In genomic region chr1:59178339-59178744, GRCh38 we compare ENCODE assay signal across 13 cellular contexts.
DNase-seq lines count a peak whose midpoint lies in the region; ATAC-seq and TF ChIP-seq lines count a peak whose summit lies in the region.
"Had no signal": no experiment of that assay in that cellular context is flagged by ENCODE, and none has a peak within 500 bp of the region (broad histone marks: within the 10 kb centered on the region; RNA-seq: fewer than 3 reads in every experiment).

No MANE protein-coding gene starts in this region.

- peaks cover 5% of the 10 kb centered on the region; the same call in 2 of the 3 replicates for H3K9me3 Mint-ChIP-seq in GM23338

- H3K27ac ChIP-seq in GM23338 (ENCODE audit: low read depth), result no peak overlapping the region
- no peak overlapping the region for H3K27ac ChIP-seq in body of pancreas
- peak overlapping the region in 1 of 2 donors; percentile 56 for H3K27ac ChIP-seq in right atrium auricular region
- H3K27ac ChIP-seq in gastrocnemius medialis, result peak overlapping the region in 3 of 4 donors; percentile 37 to 53 (median 51)
- H3K27ac ChIP-seq: BLaER1 had no signal

- 0 out of 2 replicates have a peak overlapping the region, but pooled peaks have one; percentile 81 for H2AFZ ChIP-seq in GM23338

- no peak overlapping the region for H3K4me3 Mint-ChIP-seq in GM23338
- H3K4me3 Mint-ChIP-seq: naive thymus-derived CD8-positive, alpha-beta T cell had no signal

- peaks cover 8% of the 10 kb centered on the region; the same call in 1 of the 3 replicates for H3K36me3 Mint-ChIP-seq in GM23338 (ENCODE audit: low read depth)
- H3K36me3 Mint-ChIP-seq: naive thymus-derived CD8-positive, alpha-beta T cell had no signal

- peaks cover 9% of the 10 kb centered on the region for H3K4me1 ChIP-seq in GM23338 (ENCODE audit: insufficient read depth)
- peaks cover 7% of the 10 kb centered on the region for H3K4me1 ChIP-seq in body of pancreas
- H3K4me1 ChIP-seq in right atrium auricular region, result peaks cover 0 to 17% of the 10 kb centered on the region in 2 donors
- H3K4me1 ChIP-seq in gastrocnemius medialis, result no peaks in the 10 kb centered on the region

- DNase-seq in GM23338 (ENCODE audit: low spot score) (no peak), body of pancreas (peak in 3 of 4 donors; percentile 13 to 48 (median 23)), right atrium auricular region (ENCODE audit: low spot score) (peak; percentile 75), gastrocnemius medialis (peak; percentile 27 to 43)
- DNase-seq: activated CD8-positive, alpha-beta memory T cell treated with anti-CD3 and anti-CD28 coated beads, Interleukin-2, amount 50 U/mL, for 48 hours; naive thymus-derived CD8-positive, alpha-beta T cell; NCI-H2227 treated with DMSO at 0.1 percent for 48 hours; stimulated activated CD4-positive, alpha-beta T cell treated with anti-CD3 and anti-CD28 coated beads, Interleukin-15, amount 100 ng/mL, for 24 hours had no signal

- no peaks in the 10 kb centered on the region for H3K9me3 ChIP-seq in body of pancreas
- H3K9me3 ChIP-seq in right atrium auricular region, result no peaks in the 10 kb centered on the region
- H3K9me3 ChIP-seq in gastrocnemius medialis, result no peaks in the 10 kb centered on the region

- H3K4me3 ChIP-seq in GM23338 (no peak overlapping the region), body of pancreas (no peak overlapping the region), right atrium auricular region (no peak overlapping the region), gastrocnemius medialis (no peak overlapping the region)
- H3K4me3 ChIP-seq: BLaER1 had no signal

- H4K20me1 ChIP-seq in GM23338 (replicated peaks; ENCODE audit: insufficient read depth), result no peaks in the 10 kb centered on the region
- H4K20me1 ChIP-seq: BLaER1 had no signal

- H3F3A ChIP-seq in GM23338 (replicated peaks; ENCODE audit: low read depth), result no peaks in the 10 kb centered on the region

- TF ChIP-seq POLR2A in body of pancreas (IDR thresholded peaks at IDR 0.05) (no peak), gastrocnemius medialis (IDR thresholded peaks at IDR 0.05) (no peak)

- H3K4me1 Mint-ChIP-seq in GM23338, result no peaks in the 10 kb centered on the region
- H3K4me1 Mint-ChIP-seq: naive thymus-derived CD8-positive, alpha-beta T cell had no signal

- intact Hi-C loops in body of pancreas (cut with DNase I), result no loop called here
- intact Hi-C loops in gastrocnemius medialis (cut with DNase I; ENCODE audit: low total_unique reads), result no loop called here

- H3K27me3 ChIP-seq in GM23338 (ENCODE audit: insufficient read depth), result no peaks in the 10 kb centered on the region
- H3K27me3 ChIP-seq in body of pancreas, result no peaks in the 10 kb centered on the region
- H3K27me3 ChIP-seq in right atrium auricular region, result no peaks in the 10 kb centered on the region
- no peaks in the 10 kb centered on the region for H3K27me3 ChIP-seq in gastrocnemius medialis
- H3K27me3 ChIP-seq: BLaER1 had no signal

- in situ Hi-C loops in gastrocnemius medialis (cut with MboI; ENCODE audit: low sequenced_read_pairs in 4 of 4), result no loop called here

- TF ChIP-seq CTCF in GM23338 (conservative IDR thresholded peaks at IDR 0.05; ENCODE audit: low read depth in 2 of 2), result no peak
- no peak for TF ChIP-seq CTCF in body of pancreas (IDR thresholded peaks at IDR 0.05)
- no peak for TF ChIP-seq CTCF in right atrium auricular region (IDR thresholded peaks at IDR 0.05)
- no peak for TF ChIP-seq CTCF in gastrocnemius medialis (IDR thresholded peaks at IDR 0.05 in 4 of 5, conservative IDR thresholded peaks at IDR 0.05 in 1 of 5)

- H3K36me3 ChIP-seq in GM23338 (ENCODE audit: insufficient read depth), result peaks cover 9% of the 10 kb centered on the region; the same call in 1 of the 2 replicates
- no peaks in the 10 kb centered on the region for H3K36me3 ChIP-seq in body of pancreas (replicated peaks in 1 of 2; ENCODE audit: insufficient read depth in 1 of 2, low read depth in 2 of 2)
- H3K36me3 ChIP-seq in right atrium auricular region, result no peaks in the 10 kb centered on the region
- H3K36me3 ChIP-seq in gastrocnemius medialis, result no peaks in the 10 kb centered on the region
- H3K36me3 ChIP-seq: BLaER1 had no signal

- no peak overlapping the region for H3K4me2 ChIP-seq in GM23338

- 80 to 89% methylated on average over 2 of the region's 2 CpGs for WGBS in body of pancreas, 2 donors

- no peak overlapping the region for H3K27ac Mint-ChIP-seq in GM23338
- H3K27ac Mint-ChIP-seq: naive thymus-derived CD8-positive, alpha-beta T cell had no signal

- H3K79me2 ChIP-seq in GM23338 (replicated peaks; ENCODE audit: insufficient read depth), result no peaks in the 10 kb centered on the region

- peaks cover 1% of the 10 kb centered on the region for H3K27me3 Mint-ChIP-seq in GM23338 (ENCODE audit: insufficient read depth, low read depth, poor library complexity)

- H3K9me2 ChIP-seq in GM23338 (ENCODE audit: insufficient read depth), result peaks cover 14% of the 10 kb centered on the region

- ATAC-seq in GM23338, result no peak
- ATAC-seq in body of pancreas, result peak; percentile 60
- ATAC-seq in gastrocnemius medialis, result peak; percentile 60 to 79
- ATAC-seq in HG02885 (IDR thresholded peaks at IDR 0.05; ENCODE audit: poor library complexity, unreplicated experiment), result no peak
- no peak for ATAC-seq in GM19463 (IDR thresholded peaks at IDR 0.05; ENCODE audit: unreplicated experiment)
- ATAC-seq in HG03571 (IDR thresholded peaks at IDR 0.05; ENCODE audit: unreplicated experiment), result no peak
- ATAC-seq in HG03280 (IDR thresholded peaks at IDR 0.05; ENCODE audit: unreplicated experiment), result no peak
- ATAC-seq: naive thymus-derived CD8-positive, alpha-beta T cell had no signal

TF ChIP-seq in GM23338, 12 proteins besides CTCF, POLR2A, EP300 and RAD21 (continues in another document):
- TF ChIP-seq EZH2phosphoT487 (IDR thresholded peaks at IDR 0.05; ENCODE audit: unreplicated experiment) (no peak), EZH2 (IDR thresholded peaks at IDR 0.05; ENCODE audit: low read depth, unreplicated experiment) (no peak), POLR2AphosphoS5 (IDR thresholded peaks at IDR 0.05; ENCODE audit: low read depth) (no peak), JUNB (IDR thresholded peaks at IDR 0.05; ENCODE audit: unreplicated experiment) (no peak), CREB1 (CRISPR knock-in tag; IDR thresholded peaks at IDR 0.05; ENCODE audit: low read depth) (no peak), ZNF331 (CRISPR knock-in tag; IDR thresholded peaks at IDR 0.05; ENCODE audit: low read depth) (no peak), NANOG (IDR thresholded peaks at IDR 0.05; ENCODE audit: borderline replicate concordance) (no peak), STAT1 (IDR thresholded peaks at IDR 0.05; ENCODE audit: unreplicated experiment) (no peak), ZNF114 (CRISPR knock-in tag; IDR thresholded peaks at IDR 0.05) (no peak), REST (IDR thresholded peaks at IDR 0.05; ENCODE audit: unreplicated experiment) (no peak)
- TF ChIP-seq, protein P1, sequence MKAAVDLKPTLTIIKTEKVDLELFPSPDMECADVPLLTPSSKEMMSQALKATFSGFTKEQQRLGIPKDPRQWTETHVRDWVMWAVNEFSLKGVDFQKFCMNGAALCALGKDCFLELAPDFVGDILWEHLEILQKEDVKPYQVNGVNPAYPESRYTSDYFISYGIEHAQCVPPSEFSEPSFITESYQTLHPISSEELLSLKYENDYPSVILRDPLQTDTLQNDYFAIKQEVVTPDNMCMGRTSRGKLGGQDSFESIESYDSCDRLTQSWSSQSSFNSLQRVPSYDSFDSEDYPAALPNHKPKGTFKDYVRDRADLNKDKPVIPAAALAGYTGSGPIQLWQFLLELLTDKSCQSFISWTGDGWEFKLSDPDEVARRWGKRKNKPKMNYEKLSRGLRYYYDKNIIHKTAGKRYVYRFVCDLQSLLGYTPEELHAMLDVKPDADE (IDR thresholded peaks at IDR 0.05), result no peak

Comparison
In these comparisons a context has a peak if more than half of its experiments do, and no peak if none do; other contexts are left out.
1. ATAC-seq: peak in body of pancreas (single experiment) and gastrocnemius medialis (2 of 2); none in GM23338 (single experiment), HG02885 (single experiment), GM19463 (single experiment), HG03571 (single experiment) and HG03280 (single experiment).
2. H3K27ac ChIP-seq: peak in gastrocnemius medialis (3 of 4); none in GM23338 (single experiment) and body of pancreas (0 of 4).